Comparison of ENCODE assay signal across 1 cellular context in the genomic region with DNA sequence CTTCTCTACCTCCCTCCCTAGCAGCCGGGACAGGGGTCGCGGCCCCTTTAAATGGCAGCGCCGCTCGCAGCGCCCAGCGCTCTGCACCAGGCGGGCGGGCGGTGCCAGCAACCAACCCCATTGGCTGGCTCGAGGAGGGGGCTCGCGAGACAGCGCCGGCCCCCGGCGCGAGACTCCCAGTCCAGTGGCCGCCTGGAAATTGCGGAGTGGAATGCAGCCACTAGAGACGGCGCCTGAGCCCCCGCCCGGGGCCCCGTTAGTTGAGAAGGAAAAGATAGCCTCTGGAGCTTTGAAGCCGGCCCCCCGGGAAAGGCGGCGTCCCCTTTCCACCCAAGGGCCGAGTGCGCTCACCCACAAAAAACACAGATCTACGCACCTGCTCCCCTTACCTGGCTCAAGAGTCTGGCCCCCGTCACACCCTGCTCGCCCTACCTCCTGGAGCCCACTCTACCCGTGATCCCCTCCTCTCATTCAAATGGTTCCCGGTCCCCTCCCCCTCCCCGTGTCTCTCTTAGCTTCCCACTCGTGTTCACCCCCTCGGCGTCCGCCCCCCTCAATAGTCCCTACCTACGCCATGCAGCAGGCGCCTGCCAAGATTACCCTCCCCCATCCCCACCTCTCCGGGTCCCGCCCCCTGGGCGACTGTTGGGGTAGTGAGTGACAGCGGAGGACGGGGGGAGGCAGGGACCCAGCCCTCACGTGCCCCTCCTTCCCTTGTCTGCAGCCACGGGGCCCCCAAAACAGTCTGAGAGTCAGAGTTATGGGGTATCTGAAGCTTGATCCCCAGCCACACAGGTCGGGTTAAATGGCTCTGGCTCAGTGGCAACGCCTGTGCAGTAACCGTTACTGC.
TF ChIP-seq lines count a peak whose summit lies in the region.

A gene (minus strand): TSS at position 49 of the 850 bp plus-strand sequence. CDS start 885 bp downstream, outside the sequence.

TF ChIP-seq in HEK293, 187 proteins besides CTCF, POLR2A, EP300 and RAD21 (continued from another document and continues in another):
- TF ChIP-seq, protein P1, sequence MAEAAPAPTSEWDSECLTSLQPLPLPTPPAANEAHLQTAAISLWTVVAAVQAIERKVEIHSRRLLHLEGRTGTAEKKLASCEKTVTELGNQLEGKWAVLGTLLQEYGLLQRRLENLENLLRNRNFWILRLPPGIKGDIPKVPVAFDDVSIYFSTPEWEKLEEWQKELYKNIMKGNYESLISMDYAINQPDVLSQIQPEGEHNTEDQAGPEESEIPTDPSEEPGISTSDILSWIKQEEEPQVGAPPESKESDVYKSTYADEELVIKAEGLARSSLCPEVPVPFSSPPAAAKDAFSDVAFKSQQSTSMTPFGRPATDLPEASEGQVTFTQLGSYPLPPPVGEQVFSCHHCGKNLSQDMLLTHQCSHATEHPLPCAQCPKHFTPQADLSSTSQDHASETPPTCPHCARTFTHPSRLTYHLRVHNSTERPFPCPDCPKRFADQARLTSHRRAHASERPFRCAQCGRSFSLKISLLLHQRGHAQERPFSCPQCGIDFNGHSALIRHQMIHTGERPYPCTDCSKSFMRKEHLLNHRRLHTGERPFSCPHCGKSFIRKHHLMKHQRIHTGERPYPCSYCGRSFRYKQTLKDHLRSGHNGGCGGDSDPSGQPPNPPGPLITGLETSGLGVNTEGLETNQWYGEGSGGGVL (tag by site-specific recombination; IDR thresholded peaks at IDR 0.05), result peak; percentile 52
- TF ChIP-seq, protein P2, sequence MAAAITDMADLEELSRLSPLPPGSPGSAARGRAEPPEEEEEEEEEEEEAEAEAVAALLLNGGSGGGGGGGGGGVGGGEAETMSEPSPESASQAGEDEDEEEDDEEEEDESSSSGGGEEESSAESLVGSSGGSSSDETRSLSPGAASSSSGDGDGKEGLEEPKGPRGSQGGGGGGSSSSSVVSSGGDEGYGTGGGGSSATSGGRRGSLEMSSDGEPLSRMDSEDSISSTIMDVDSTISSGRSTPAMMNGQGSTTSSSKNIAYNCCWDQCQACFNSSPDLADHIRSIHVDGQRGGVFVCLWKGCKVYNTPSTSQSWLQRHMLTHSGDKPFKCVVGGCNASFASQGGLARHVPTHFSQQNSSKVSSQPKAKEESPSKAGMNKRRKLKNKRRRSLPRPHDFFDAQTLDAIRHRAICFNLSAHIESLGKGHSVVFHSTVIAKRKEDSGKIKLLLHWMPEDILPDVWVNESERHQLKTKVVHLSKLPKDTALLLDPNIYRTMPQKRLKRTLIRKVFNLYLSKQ (tag by site-specific recombination; IDR thresholded peaks at IDR 0.05; ENCODE audit: borderline replicate concordance), result no peak
- TF ChIP-seq ZFP69B (tag by site-specific recombination; IDR thresholded peaks at IDR 0.05), result peak; percentile 91; the same call in 1 of the 2 replicates
- TF ChIP-seq ZNF335 (tag by site-specific recombination; conservative IDR thresholded peaks at IDR 0.05), result peak; percentile 76; the same call in 1 of the 2 replicates
- TF ChIP-seq ZNF621 (tag by site-specific recombination; IDR thresholded peaks at IDR 0.05), result no peak
- no peak for TF ChIP-seq ZNF366 (tag by site-specific recombination; conservative IDR thresholded peaks at IDR 0.05)
- no peak for TF ChIP-seq ZNF776 (tag by site-specific recombination; IDR thresholded peaks at IDR 0.05; ENCODE audit: borderline replicate concordance)
- TF ChIP-seq, protein P3, sequence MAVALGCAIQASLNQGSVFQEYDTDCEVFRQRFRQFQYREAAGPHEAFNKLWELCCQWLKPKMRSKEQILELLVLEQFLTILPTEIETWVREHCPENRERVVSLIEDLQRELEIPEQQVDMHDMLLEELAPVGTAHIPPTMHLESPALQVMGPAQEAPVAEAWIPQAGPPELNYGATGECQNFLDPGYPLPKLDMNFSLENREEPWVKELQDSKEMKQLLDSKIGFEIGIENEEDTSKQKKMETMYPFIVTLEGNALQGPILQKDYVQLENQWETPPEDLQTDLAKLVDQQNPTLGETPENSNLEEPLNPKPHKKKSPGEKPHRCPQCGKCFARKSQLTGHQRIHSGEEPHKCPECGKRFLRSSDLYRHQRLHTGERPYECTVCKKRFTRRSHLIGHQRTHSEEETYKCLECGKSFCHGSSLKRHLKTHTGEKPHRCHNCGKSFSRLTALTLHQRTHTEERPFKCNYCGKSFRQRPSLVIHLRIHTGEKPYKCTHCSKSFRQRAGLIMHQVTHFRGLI (tag by site-specific recombination; IDR thresholded peaks at IDR 0.05), result peak; percentile 57; the same call in 1 of the 2 replicates
- TF ChIP-seq, protein P4, sequence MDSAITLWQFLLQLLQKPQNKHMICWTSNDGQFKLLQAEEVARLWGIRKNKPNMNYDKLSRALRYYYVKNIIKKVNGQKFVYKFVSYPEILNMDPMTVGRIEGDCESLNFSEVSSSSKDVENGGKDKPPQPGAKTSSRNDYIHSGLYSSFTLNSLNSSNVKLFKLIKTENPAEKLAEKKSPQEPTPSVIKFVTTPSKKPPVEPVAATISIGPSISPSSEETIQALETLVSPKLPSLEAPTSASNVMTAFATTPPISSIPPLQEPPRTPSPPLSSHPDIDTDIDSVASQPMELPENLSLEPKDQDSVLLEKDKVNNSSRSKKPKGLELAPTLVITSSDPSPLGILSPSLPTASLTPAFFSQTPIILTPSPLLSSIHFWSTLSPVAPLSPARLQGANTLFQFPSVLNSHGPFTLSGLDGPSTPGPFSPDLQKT (IDR thresholded peaks at IDR 0.05; ENCODE audit: borderline replicate concordance, low read depth, low read length), result no peak
- peak; percentile 77 for TF ChIP-seq ZEB2 (tag by site-specific recombination; IDR thresholded peaks at IDR 0.05)
- TF ChIP-seq ZNF394 (tag by site-specific recombination; IDR thresholded peaks at IDR 0.05; ENCODE audit: borderline replicate concordance), result no peak
- no peak for TF ChIP-seq ZNF266 (tag by site-specific recombination; IDR thresholded peaks at IDR 0.05; ENCODE audit: low read depth)
- TF ChIP-seq ZNF654 (tag by site-specific recombination; IDR thresholded peaks at IDR 0.05; ENCODE audit: low read depth), result no peak
- TF ChIP-seq, protein P5, sequence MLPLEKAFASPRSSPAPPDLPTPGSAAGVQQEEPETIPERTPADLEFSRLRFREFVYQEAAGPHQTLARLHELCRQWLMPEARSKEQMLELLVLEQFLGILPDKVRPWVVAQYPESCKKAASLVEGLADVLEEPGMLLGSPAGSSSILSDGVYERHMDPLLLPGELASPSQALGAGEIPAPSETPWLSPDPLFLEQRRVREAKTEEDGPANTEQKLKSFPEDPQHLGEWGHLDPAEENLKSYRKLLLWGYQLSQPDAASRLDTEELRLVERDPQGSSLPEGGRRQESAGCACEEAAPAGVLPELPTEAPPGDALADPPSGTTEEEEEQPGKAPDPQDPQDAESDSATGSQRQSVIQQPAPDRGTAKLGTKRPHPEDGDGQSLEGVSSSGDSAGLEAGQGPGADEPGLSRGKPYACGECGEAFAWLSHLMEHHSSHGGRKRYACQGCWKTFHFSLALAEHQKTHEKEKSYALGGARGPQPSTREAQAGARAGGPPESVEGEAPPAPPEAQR (tag by site-specific recombination; IDR thresholded peaks at IDR 0.05), result no peak
- peak; percentile 95 for TF ChIP-seq KLF10 (tag by site-specific recombination; IDR thresholded peaks at IDR 0.05)
- no peak for TF ChIP-seq ZNF626 (tag by site-specific recombination; IDR thresholded peaks at IDR 0.05)
- TF ChIP-seq GLI4 (tag by site-specific recombination; IDR thresholded peaks at IDR 0.05), result 0 out of 2 replicates have a peak, but pooled peaks have one; percentile 27
- TF ChIP-seq, protein P6, sequence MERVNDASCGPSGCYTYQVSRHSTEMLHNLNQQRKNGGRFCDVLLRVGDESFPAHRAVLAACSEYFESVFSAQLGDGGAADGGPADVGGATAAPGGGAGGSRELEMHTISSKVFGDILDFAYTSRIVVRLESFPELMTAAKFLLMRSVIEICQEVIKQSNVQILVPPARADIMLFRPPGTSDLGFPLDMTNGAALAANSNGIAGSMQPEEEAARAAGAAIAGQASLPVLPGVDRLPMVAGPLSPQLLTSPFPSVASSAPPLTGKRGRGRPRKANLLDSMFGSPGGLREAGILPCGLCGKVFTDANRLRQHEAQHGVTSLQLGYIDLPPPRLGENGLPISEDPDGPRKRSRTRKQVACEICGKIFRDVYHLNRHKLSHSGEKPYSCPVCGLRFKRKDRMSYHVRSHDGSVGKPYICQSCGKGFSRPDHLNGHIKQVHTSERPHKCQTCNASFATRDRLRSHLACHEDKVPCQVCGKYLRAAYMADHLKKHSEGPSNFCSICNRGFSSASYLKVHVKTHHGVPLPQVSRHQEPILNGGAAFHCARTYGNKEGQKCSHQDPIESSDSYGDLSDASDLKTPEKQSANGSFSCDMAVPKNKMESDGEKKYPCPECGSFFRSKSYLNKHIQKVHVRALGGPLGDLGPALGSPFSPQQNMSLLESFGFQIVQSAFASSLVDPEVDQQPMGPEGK (tag by site-specific recombination; IDR thresholded peaks at IDR 0.05), result peak; percentile 97
- TF ChIP-seq IKZF3 (tag by site-specific recombination; IDR thresholded peaks at IDR 0.05), result peak; percentile 38; the same call in 1 of the 2 replicates
- TF ChIP-seq ZNF184 (tag by site-specific recombination; IDR thresholded peaks at IDR 0.05), result no peak
- no peak; the same call in none of the 2 replicates for TF ChIP-seq ZNF629 (tag by site-specific recombination; IDR thresholded peaks at IDR 0.05)
- no peak for TF ChIP-seq ZNF138 (tag by site-specific recombination; IDR thresholded peaks at IDR 0.05; ENCODE audit: borderline replicate concordance)
- TF ChIP-seq SP7 (tag by site-specific recombination; IDR thresholded peaks at IDR 0.05), result no peak
- no peak for TF ChIP-seq ZNF223 (tag by site-specific recombination; IDR thresholded peaks at IDR 0.05)
- TF ChIP-seq ZNF785 (tag by site-specific recombination; IDR thresholded peaks at IDR 0.05), result no peak
- TF ChIP-seq ZNF555 (tag by site-specific recombination; conservative IDR thresholded peaks at IDR 0.05), result no peak
- TF ChIP-seq TCF7L2 (IDR thresholded peaks at IDR 0.05; ENCODE audit: borderline replicate concordance, low read depth, low read length), result no peak
- no peak for TF ChIP-seq ZNF529 (tag by site-specific recombination; IDR thresholded peaks at IDR 0.05; ENCODE audit: insufficient replicate concordance)
- TF ChIP-seq ZNF391 (tag by site-specific recombination; IDR thresholded peaks at IDR 0.05; ENCODE audit: borderline replicate concordance, low read depth), result 0 out of 2 replicates have a peak, but pooled peaks have one; percentile 26
- 0 out of 2 replicates have a peak, but pooled peaks have one; percentile 18 for TF ChIP-seq ZNF843 (tag by site-specific recombination; IDR thresholded peaks at IDR 0.05)
- TF ChIP-seq, protein P7, sequence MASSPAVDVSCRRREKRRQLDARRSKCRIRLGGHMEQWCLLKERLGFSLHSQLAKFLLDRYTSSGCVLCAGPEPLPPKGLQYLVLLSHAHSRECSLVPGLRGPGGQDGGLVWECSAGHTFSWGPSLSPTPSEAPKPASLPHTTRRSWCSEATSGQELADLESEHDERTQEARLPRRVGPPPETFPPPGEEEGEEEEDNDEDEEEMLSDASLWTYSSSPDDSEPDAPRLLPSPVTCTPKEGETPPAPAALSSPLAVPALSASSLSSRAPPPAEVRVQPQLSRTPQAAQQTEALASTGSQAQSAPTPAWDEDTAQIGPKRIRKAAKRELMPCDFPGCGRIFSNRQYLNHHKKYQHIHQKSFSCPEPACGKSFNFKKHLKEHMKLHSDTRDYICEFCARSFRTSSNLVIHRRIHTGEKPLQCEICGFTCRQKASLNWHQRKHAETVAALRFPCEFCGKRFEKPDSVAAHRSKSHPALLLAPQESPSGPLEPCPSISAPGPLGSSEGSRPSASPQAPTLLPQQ (tag by site-specific recombination; IDR thresholded peaks at IDR 0.05), result peak; percentile 96
- TF ChIP-seq ZNF701 (tag by site-specific recombination; IDR thresholded peaks at IDR 0.05), result no peak
- TF ChIP-seq ZNF664 (tag by site-specific recombination; IDR thresholded peaks at IDR 0.05), result peak; percentile 55; the same call in 1 of the 2 replicates
- TF ChIP-seq, protein P8, sequence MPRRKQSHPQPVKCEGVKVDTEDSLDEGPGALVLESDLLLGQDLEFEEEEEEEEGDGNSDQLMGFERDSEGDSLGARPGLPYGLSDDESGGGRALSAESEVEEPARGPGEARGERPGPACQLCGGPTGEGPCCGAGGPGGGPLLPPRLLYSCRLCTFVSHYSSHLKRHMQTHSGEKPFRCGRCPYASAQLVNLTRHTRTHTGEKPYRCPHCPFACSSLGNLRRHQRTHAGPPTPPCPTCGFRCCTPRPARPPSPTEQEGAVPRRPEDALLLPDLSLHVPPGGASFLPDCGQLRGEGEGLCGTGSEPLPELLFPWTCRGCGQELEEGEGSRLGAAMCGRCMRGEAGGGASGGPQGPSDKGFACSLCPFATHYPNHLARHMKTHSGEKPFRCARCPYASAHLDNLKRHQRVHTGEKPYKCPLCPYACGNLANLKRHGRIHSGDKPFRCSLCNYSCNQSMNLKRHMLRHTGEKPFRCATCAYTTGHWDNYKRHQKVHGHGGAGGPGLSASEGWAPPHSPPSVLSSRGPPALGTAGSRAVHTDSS (tag by site-specific recombination; IDR thresholded peaks at IDR 0.05), result no peak
- no peak for TF ChIP-seq HOXD13 (CRISPR knock-in tag; IDR thresholded peaks at IDR 0.05; ENCODE audit: borderline replicate concordance)
- no peak for TF ChIP-seq ZNF202 (tag by site-specific recombination; IDR thresholded peaks at IDR 0.05; ENCODE audit: borderline replicate concordance)
- no peak; the same call in 1 of the 2 replicates for TF ChIP-seq ZBTB17 (tag by site-specific recombination; IDR thresholded peaks at IDR 0.05)
- no peak for TF ChIP-seq ZNF169 (tag by site-specific recombination; IDR thresholded peaks at IDR 0.05)
- TF ChIP-seq, protein P9, sequence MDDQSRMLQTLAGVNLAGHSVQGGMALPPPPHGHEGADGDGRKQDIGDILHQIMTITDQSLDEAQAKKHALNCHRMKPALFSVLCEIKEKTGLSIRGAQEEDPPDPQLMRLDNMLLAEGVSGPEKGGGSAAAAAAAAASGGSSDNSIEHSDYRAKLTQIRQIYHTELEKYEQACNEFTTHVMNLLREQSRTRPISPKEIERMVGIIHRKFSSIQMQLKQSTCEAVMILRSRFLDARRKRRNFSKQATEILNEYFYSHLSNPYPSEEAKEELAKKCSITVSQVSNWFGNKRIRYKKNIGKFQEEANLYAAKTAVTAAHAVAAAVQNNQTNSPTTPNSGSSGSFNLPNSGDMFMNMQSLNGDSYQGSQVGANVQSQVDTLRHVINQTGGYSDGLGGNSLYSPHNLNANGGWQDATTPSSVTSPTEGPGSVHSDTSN (CRISPR knock-in tag; IDR thresholded peaks at IDR 0.05), result no peak
- TF ChIP-seq ZNF473 (tag by site-specific recombination; IDR thresholded peaks at IDR 0.05), result no peak
- TF ChIP-seq ZNF768 (tag by site-specific recombination; IDR thresholded peaks at IDR 0.05), result no peak
- TF ChIP-seq ZNF354C (tag by site-specific recombination; IDR thresholded peaks at IDR 0.05; ENCODE audit: borderline replicate concordance, low read depth), result no peak
- no peak for TF ChIP-seq HOXA7 (CRISPR knock-in tag; IDR thresholded peaks at IDR 0.05; ENCODE audit: borderline replicate concordance)
- TF ChIP-seq MEIS1 (CRISPR knock-in tag; IDR thresholded peaks at IDR 0.05; ENCODE audit: borderline replicate concordance), result no peak
- TF ChIP-seq ZNF510 (tag by site-specific recombination; IDR thresholded peaks at IDR 0.05; ENCODE audit: insufficient replicate concordance), result no peak
- TF ChIP-seq ZNF658 (tag by site-specific recombination; IDR thresholded peaks at IDR 0.05), result no peak
- no peak for TF ChIP-seq GLI2 (tag by site-specific recombination; IDR thresholded peaks at IDR 0.05; ENCODE audit: borderline replicate concordance, low read depth)
- TF ChIP-seq ZBTB21 (tag by site-specific recombination; IDR thresholded peaks at IDR 0.05), result no peak
- no peak for TF ChIP-seq ZSCAN16 (tag by site-specific recombination; IDR thresholded peaks at IDR 0.05)
- TF ChIP-seq ZNF585B (tag by site-specific recombination; IDR thresholded peaks at IDR 0.05), result no peak
- no peak for TF ChIP-seq ZNF514 (tag by site-specific recombination; IDR thresholded peaks at IDR 0.05)
